1 cellular context compared by ENCODE assay signal in genomic region chr15:50670115-50670514, GRCh38.
TF ChIP-seq lines count a peak whose summit lies in the region.

No MANE protein-coding gene starts in this region.

TF ChIP-seq in K562, 482 proteins besides CTCF, POLR2A, EP300 and RAD21:
- TF ChIP-seq, protein P1, sequence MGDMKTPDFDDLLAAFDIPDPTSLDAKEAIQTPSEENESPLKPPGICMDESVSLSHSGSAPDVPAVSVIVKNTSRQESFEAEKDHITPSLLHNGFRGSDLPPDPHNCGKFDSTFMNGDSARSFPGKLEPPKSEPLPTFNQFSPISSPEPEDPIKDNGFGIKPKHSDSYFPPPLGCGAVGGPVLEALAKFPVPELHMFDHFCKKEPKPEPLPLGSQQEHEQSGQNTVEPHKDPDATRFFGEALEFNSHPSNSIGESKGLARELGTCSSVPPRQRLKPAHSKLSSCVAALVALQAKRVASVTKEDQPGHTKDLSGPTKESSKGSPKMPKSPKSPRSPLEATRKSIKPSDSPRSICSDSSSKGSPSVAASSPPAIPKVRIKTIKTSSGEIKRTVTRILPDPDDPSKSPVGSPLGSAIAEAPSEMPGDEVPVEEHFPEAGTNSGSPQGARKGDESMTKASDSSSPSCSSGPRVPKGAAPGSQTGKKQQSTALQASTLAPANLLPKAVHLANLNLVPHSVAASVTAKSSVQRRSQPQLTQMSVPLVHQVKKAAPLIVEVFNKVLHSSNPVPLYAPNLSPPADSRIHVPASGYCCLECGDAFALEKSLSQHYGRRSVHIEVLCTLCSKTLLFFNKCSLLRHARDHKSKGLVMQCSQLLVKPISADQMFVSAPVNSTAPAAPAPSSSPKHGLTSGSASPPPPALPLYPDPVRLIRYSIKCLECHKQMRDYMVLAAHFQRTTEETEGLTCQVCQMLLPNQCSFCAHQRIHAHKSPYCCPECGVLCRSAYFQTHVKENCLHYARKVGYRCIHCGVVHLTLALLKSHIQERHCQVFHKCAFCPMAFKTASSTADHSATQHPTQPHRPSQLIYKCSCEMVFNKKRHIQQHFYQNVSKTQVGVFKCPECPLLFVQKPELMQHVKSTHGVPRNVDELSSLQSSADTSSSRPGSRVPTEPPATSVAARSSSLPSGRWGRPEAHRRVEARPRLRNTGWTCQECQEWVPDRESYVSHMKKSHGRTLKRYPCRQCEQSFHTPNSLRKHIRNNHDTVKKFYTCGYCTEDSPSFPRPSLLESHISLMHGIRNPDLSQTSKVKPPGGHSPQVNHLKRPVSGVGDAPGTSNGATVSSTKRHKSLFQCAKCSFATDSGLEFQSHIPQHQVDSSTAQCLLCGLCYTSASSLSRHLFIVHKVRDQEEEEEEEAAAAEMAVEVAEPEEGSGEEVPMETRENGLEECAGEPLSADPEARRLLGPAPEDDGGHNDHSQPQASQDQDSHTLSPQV (IDR thresholded peaks at IDR 0.05) = peak; percentile 77
- TF ChIP-seq KDM1A (IDR thresholded peaks at IDR 0.05) (no peak), DMBX1 (CRISPR knock-in tag; IDR thresholded peaks at IDR 0.05; ENCODE audit: borderline replicate concordance) (0 out of 2 replicates have a peak, but pooled peaks have one; percentile 42), ZNF12 (CRISPR knock-in tag; IDR thresholded peaks at IDR 0.05) (no peak), NR2C1 (IDR thresholded peaks at IDR 0.05) (no peak), NR2C1 (tag; IDR thresholded peaks at IDR 0.05) (0 out of 2 replicates have a peak, but pooled peaks have one; percentile 9)
